ENCODE assay signal across 8 cellular contexts in genomic region chr13:60396783-60397692, GRCh38. TPM values are rescaled to one million over a fixed set of nuclear protein-coding genes. Genes with fewer than 3 reads are reported as not detected.
DNase-seq lines count a peak whose midpoint lies in the region; ATAC-seq and TF ChIP-seq lines count a peak whose summit lies in the region.

Gene TDRD3 (plus strand): TSS chr13:60397220. CDS start chr13:60397365, 145 bp downstream.

- TF ChIP-seq CTCF in GM12874 (IDR thresholded peaks at IDR 0.05; ENCODE audit: insufficient read depth, low read depth, low read length), result peak; percentile 87
- peak; percentile 61 to 95 (median 77) for TF ChIP-seq CTCF in transverse colon (IDR thresholded peaks at IDR 0.05)

- H3K4me1 ChIP-seq in transverse colon, result peaks cover 3 to 40% (median 22%) of the 10 kb centered on the region in 4 donors

- peak within 1 kb of the TSS; percentile 96 for H3K4me3 Mint-ChIP-seq in activated naive CD8-positive, alpha-beta T cell treated with anti-CD3 and anti-CD28 coated beads, Interleukin-2, amount 50 U/mL, for 24 hours

- no peaks in the 10 kb centered on the region for H3K9me3 ChIP-seq in transverse colon

- DNase-seq in NCI-H1105 (lab: John Stamatoyannopoulos, UW), result peak; percentile 93
- DNase-seq in SW480 (ENCODE audit: low spot score), result peak; percentile 93
- DNase-seq in activated naive CD8-positive, alpha-beta T cell treated with anti-CD3 and anti-CD28 coated beads, Interleukin-2, amount 50 U/mL, for 24 hours, result peak; percentile 78
- DNase-seq in cardiac septum (ENCODE audit: low spot score), result peak; percentile 91
- peak; percentile 89 for DNase-seq in pons (ENCODE audit: low spot score)
- peak; percentile 86 for DNase-seq in transverse colon

- H3K36me3 Mint-ChIP-seq in activated naive CD8-positive, alpha-beta T cell treated with anti-CD3 and anti-CD28 coated beads, Interleukin-2, amount 50 U/mL, for 24 hours (ENCODE audit: low read depth), result no peaks in the 10 kb centered on the region

- peaks cover 32% of the 10 kb centered on the region for H3K4me1 Mint-ChIP-seq in activated naive CD8-positive, alpha-beta T cell treated with anti-CD3 and anti-CD28 coated beads, Interleukin-2, amount 50 U/mL, for 24 hours

- no peaks in the 10 kb centered on the region for H3K9me3 Mint-ChIP-seq in activated naive CD8-positive, alpha-beta T cell treated with anti-CD3 and anti-CD28 coated beads, Interleukin-2, amount 50 U/mL, for 24 hours

- in situ Hi-C loops in transverse colon (cut with MboI; ENCODE audit: low pct_ligation_motif_present in 1 of 4, low pct_unique_long_range_greater_than_20kb in 1 of 4, low sequenced_read_pairs in 3 of 4), result loop anchor here in 1 of 4 donors (25.0 kb wide), 1 partner anchor 235 kb away; the partner anchor contains the start of gene DIAPH3

- peak; percentile 67 for TF ChIP-seq POLR2A in transverse colon (IDR thresholded peaks at IDR 0.05)

- H3K27ac Mint-ChIP-seq in activated naive CD8-positive, alpha-beta T cell treated with anti-CD3 and anti-CD28 coated beads, Interleukin-2, amount 50 U/mL, for 24 hours, result peak within 1 kb of the TSS; percentile 98

- no peaks in the 10 kb centered on the region for H3K27me3 Mint-ChIP-seq in activated naive CD8-positive, alpha-beta T cell treated with anti-CD3 and anti-CD28 coated beads, Interleukin-2, amount 50 U/mL, for 24 hours

- peak within 1 kb of the TSS; percentile 99 to 100 (median 99) for H3K27ac ChIP-seq in transverse colon

- H3K36me3 ChIP-seq in transverse colon, result no peaks in the 10 kb centered on the region

- WGBS in transverse colon (ENCODE audit: low coverage in 1 of 2), 2 donors, result 1% methylated on average over 61 of the region's 82 CpGs; no CpG with 5 or more reads in 1 of the 2 donors

- H3K27me3 ChIP-seq in transverse colon, result no peaks in the 10 kb centered on the region

- H3K4me3 ChIP-seq in transverse colon, result peak within 1 kb of the TSS; percentile 73 to 95 (median 75)

- peak; percentile 62 for ATAC-seq in HG02642 (IDR thresholded peaks at IDR 0.05; ENCODE audit: poor library complexity, unreplicated experiment)
- peak; percentile 77 for ATAC-seq in activated naive CD8-positive, alpha-beta T cell treated with anti-CD3 and anti-CD28 coated beads, Interleukin-2, amount 50 U/mL, for 24 hours

- no peak for TF ChIP-seq EP300 in transverse colon (IDR thresholded peaks at IDR 0.05; ENCODE audit: low read depth)

- intact Hi-C loops in cardiac septum (cut with DNase I), result loop anchor here (10.0 kb wide), 1 partner anchor 232 kb away; the partner anchor contains the start of gene DIAPH3
- intact Hi-C loops in transverse colon (cut with DNase I; ENCODE audit: low total_unique reads), result no loop called here

RNA-seq across cellular contexts. Expression of gene TDRD3, which starts in this region (rescaled TPM):
- total RNA-seq in cardiac septum, result 47.8 TPM
- total RNA-seq in transverse colon, result 10 to 100 TPM; 20.9 to 73.4 (median 33.9) TPM

Comparison
In these comparisons a context has a peak if more than half of its experiments do, and no peak if none do; other contexts are left out.
1. Peak in every context shown above with its lines: DNase-seq, ATAC-seq, H3K4me3 ChIP-seq and H3K27ac ChIP-seq.